8 cellular contexts compared by ENCODE assay signal in genomic region chr20:59455392-59456341, GRCh38.
DNase-seq lines count a peak whose midpoint lies in the region; ATAC-seq, FAIRE-seq and TF ChIP-seq lines count a peak whose summit lies in the region.

No MANE protein-coding gene starts in this region.

- no peaks in the 10 kb centered on the region for H3K4me1 Mint-ChIP-seq in stimulated activated effector memory CD8-positive, alpha-beta T cell treated with anti-CD3 and anti-CD28 coated beads, Interleukin-12 subunit alpha, Interleukin-12 subunit beta, amount 100 ng/mL, for 72 hours

- DNase-seq in COR-L47 (lab: John Stamatoyannopoulos, UW) (peak; percentile 16), body of pancreas (peak; percentile 24 to 72 (median 57)), kidney glomerular epithelial cell (lab: John Stamatoyannopoulos, UW) (peak; percentile 10), urothelium cell line (ENCODE audit: low spot score) (peak; percentile 64)
- DNase-seq in stimulated activated effector memory CD8-positive, alpha-beta T cell treated with anti-CD3 and anti-CD28 coated beads, Interleukin-12 subunit alpha, Interleukin-12 subunit beta, amount 100 ng/mL, for 72 hours (ENCODE audit: low spot score in 2 of 2) = no peak
- no peak for DNase-seq in stimulated activated CD4-positive, alpha-beta T cell treated with anti-CD3 and anti-CD28 coated beads, Interleukin-2, amount 100 ng/mL, for 48 hours

- no peaks in the 10 kb centered on the region for H3K36me3 Mint-ChIP-seq in stimulated activated effector memory CD8-positive, alpha-beta T cell treated with anti-CD3 and anti-CD28 coated beads, Interleukin-12 subunit alpha, Interleukin-12 subunit beta, amount 100 ng/mL, for 72 hours

- no peak overlapping the region for H3K27ac ChIP-seq in KMS-11
- no peak overlapping the region for H3K27ac ChIP-seq in body of pancreas

- H3K36me3 ChIP-seq in KMS-11 (ENCODE audit: insufficient read depth) (no peaks in the 10 kb centered on the region), body of pancreas (replicated peaks in 1 of 2; ENCODE audit: insufficient read depth in 1 of 2, low read depth in 2 of 2) (no peaks in the 10 kb centered on the region)

- no peak overlapping the region for H3K4me3 Mint-ChIP-seq in stimulated activated effector memory CD8-positive, alpha-beta T cell treated with anti-CD3 and anti-CD28 coated beads, Interleukin-12 subunit alpha, Interleukin-12 subunit beta, amount 100 ng/mL, for 72 hours

- H3K9ac ChIP-seq in KMS-11 = no peak overlapping the region

- ATAC-seq in body of pancreas = peak; percentile 58
- no peak for ATAC-seq in GM21786 (IDR thresholded peaks at IDR 0.05; ENCODE audit: unreplicated experiment)
- no peak for ATAC-seq in stimulated activated effector memory CD8-positive, alpha-beta T cell treated with anti-CD3 and anti-CD28 coated beads, Interleukin-12 subunit alpha, Interleukin-12 subunit beta, amount 100 ng/mL, for 72 hours

- H3K27me3 ChIP-seq in KMS-11 (ENCODE audit: insufficient read depth, low read depth) = peaks cover 19% of the 10 kb centered on the region; the same call in 1 of the 2 replicates
- no peaks in the 10 kb centered on the region for H3K27me3 ChIP-seq in body of pancreas

- FAIRE-seq in urothelium cell line (lab: Jason Lieb, UNC) = peak; percentile 48

- no peaks in the 10 kb centered on the region for H4K20me1 ChIP-seq in KMS-11 (ENCODE audit: insufficient read depth)

- no peak for TF ChIP-seq POLR2A in body of pancreas (IDR thresholded peaks at IDR 0.05)

- H3K4me1 ChIP-seq in KMS-11 (ENCODE audit: low read depth, poor library complexity, severe bottlenecking) (no peaks in the 10 kb centered on the region), body of pancreas (peaks cover 7% of the 10 kb centered on the region)

- H3K79me2 ChIP-seq in KMS-11 (ENCODE audit: insufficient read depth, low read depth) = no peaks in the 10 kb centered on the region

- H3K9me3 ChIP-seq in body of pancreas = no peaks in the 10 kb centered on the region

- WGBS in body of pancreas, 2 donors = 15 to 30% methylated on average over 8 of the region's 8 CpGs

- peak; percentile 76 for TF ChIP-seq CTCF in KMS-11 (conservative IDR thresholded peaks at IDR 0.05; ENCODE audit: low read depth, low read length)
- TF ChIP-seq CTCF in body of pancreas (IDR thresholded peaks at IDR 0.05) = peak; percentile 18 to 66 (median 59)

- no peak overlapping the region for H3K4me2 ChIP-seq in KMS-11

- H3K9me3 Mint-ChIP-seq in stimulated activated effector memory CD8-positive, alpha-beta T cell treated with anti-CD3 and anti-CD28 coated beads, Interleukin-12 subunit alpha, Interleukin-12 subunit beta, amount 100 ng/mL, for 72 hours = no peaks in the 10 kb centered on the region

- no peak overlapping the region; the same call in 1 of the 2 replicates for H2AFZ ChIP-seq in KMS-11 (ENCODE audit: low read depth)

- intact Hi-C loops in body of pancreas (cut with DNase I) = no loop called here

- H3K4me3 ChIP-seq in KMS-11 (IDR thresholded peaks at IDR 0.05; ENCODE audit: insufficient read depth, low read depth, low read length) (no peak overlapping the region), body of pancreas (no peak overlapping the region)

- no peak overlapping the region for H3K27ac Mint-ChIP-seq in stimulated activated effector memory CD8-positive, alpha-beta T cell treated with anti-CD3 and anti-CD28 coated beads, Interleukin-12 subunit alpha, Interleukin-12 subunit beta, amount 100 ng/mL, for 72 hours

Comparison
In these comparisons a context has a peak if more than half of its experiments do, and no peak if none do; other contexts are left out.
1. DNase-seq: peak in COR-L47 (single experiment), body of pancreas (4 of 4), kidney glomerular epithelial cell (single experiment) and urothelium cell line (single experiment); none in stimulated activated effector memory CD8-positive, alpha-beta T cell treated with anti-CD3 and anti-CD28 coated beads, Interleukin-12 subunit alpha, Interleukin-12 subunit beta, amount 100 ng/mL, for 72 hours (0 of 2) and stimulated activated CD4-positive, alpha-beta T cell treated with anti-CD3 and anti-CD28 coated beads, Interleukin-2, amount 100 ng/mL, for 48 hours (0 of 2).